13 cellular contexts compared by ENCODE assay signal in genomic region chr21:26961704-26962103, GRCh38. TPM values are rescaled to one million over a fixed set of nuclear protein-coding genes. Genes with fewer than 3 reads are reported as not detected.
DNase-seq lines count a peak whose midpoint lies in the region; ATAC-seq and TF ChIP-seq lines count a peak whose summit lies in the region.
"Had no signal": no experiment of that assay in that cellular context is flagged by ENCODE, and none has a peak within 500 bp of the region (broad histone marks: within the 10 kb centered on the region; RNA-seq: fewer than 3 reads in every experiment).

No MANE protein-coding gene starts in this region.

- ATAC-seq in HG03175 (IDR thresholded peaks at IDR 0.05; ENCODE audit: unreplicated experiment): no peak
- ATAC-seq: body of pancreas; heart left ventricle; naive thymus-derived CD8-positive, alpha-beta T cell had no signal

- H3K27me3 ChIP-seq in Loucy (ENCODE audit: insufficient read depth, low read length, poor library complexity, severe bottlenecking) (no peaks in the 10 kb centered on the region), breast epithelium (peaks cover 0 to 12% of the 10 kb centered on the region in 2 donors)

- DNase-seq in breast epithelium (ENCODE audit: low spot score in 2 of 2) (no peak), nephron progenitor cell (no peak), NCI-H1092 treated with DMSO at 0.1 percent for 48 hours (lab: John Stamatoyannopoulos, UW) (no peak), T-helper 1 cell (no peak)
- no peak for DNase-seq in activated CD8-positive, alpha-beta memory T cell treated with anti-CD3 and anti-CD28 coated beads, Interleukin-2, amount 50 U/mL, for 48 hours
- DNase-seq: heart left ventricle; naive thymus-derived CD8-positive, alpha-beta T cell had no signal

- H3K79me2 ChIP-seq in Loucy (ENCODE audit: insufficient read depth, low read length): no peaks in the 10 kb centered on the region

- H3K4me3 ChIP-seq in Loucy (ENCODE audit: low read length, poor library complexity, severe bottlenecking) (no peak overlapping the region), breast epithelium (peak overlapping the region; percentile 37 to 74 (median 53))
- H3K4me3 ChIP-seq: body of pancreas had no signal

- H3K27ac ChIP-seq in breast epithelium: peak overlapping the region; percentile 87 to 89
- H3K27ac ChIP-seq: body of pancreas, tibial nerve had no signal

- TF ChIP-seq POLR2A in breast epithelium (IDR thresholded peaks at IDR 0.05): no peak

- intact Hi-C loops in breast epithelium (cut with DNase I; ENCODE audit: low total_unique reads): no loop called here

- H3K27ac Mint-ChIP-seq in nephron progenitor cell: no peak overlapping the region
- H3K27ac Mint-ChIP-seq: naive thymus-derived CD8-positive, alpha-beta T cell had no signal

- H3K4me1 ChIP-seq in Loucy (ENCODE audit: insufficient read depth, low read length, poor library complexity, severe bottlenecking): no peaks in the 10 kb centered on the region
- H3K4me1 ChIP-seq in breast epithelium: peaks cover 0 to 14% of the 10 kb centered on the region in 2 donors

- H3K9me3 ChIP-seq in Loucy (ENCODE audit: insufficient read depth, low read depth, low read length) (no peaks in the 10 kb centered on the region), breast epithelium (no peaks in the 10 kb centered on the region)
- H3K9me3 ChIP-seq: body of pancreas, heart left ventricle, tibial nerve had no signal

- H3K36me3 Mint-ChIP-seq in nephron progenitor cell (ENCODE audit: low read depth): no peaks in the 10 kb centered on the region
- H3K36me3 Mint-ChIP-seq: naive thymus-derived CD8-positive, alpha-beta T cell had no signal

- TF ChIP-seq CTCF in GM12874 (IDR thresholded peaks at IDR 0.05; ENCODE audit: insufficient read depth, low read depth, low read length) (0 out of 2 replicates have a peak, but pooled peaks have one; percentile 13), Loucy (conservative IDR thresholded peaks at IDR 0.05; ENCODE audit: low read length) (peak; percentile 21; the same call in 1 of the 2 replicates), breast epithelium (IDR thresholded peaks at IDR 0.05) (no peak), nephron progenitor cell (IDR thresholded peaks at IDR 0.05) (peak; percentile 27)

- H3K9me3 Mint-ChIP-seq in nephron progenitor cell: no peaks in the 10 kb centered on the region

- H3K27me3 Mint-ChIP-seq in nephron progenitor cell (ENCODE audit: low read depth, poor library complexity): peaks cover 38% of the 10 kb centered on the region

- H4K20me1 ChIP-seq in Loucy (ENCODE audit: insufficient read depth, low read length, poor library complexity, severe bottlenecking): no peaks in the 10 kb centered on the region

- H3F3A ChIP-seq in Loucy (ENCODE audit: low read depth): no peaks in the 10 kb centered on the region

- H3K36me3 ChIP-seq in Loucy (ENCODE audit: insufficient read depth, low read length): no peaks in the 10 kb centered on the region
- no peaks in the 10 kb centered on the region for H3K36me3 ChIP-seq in breast epithelium
- H3K36me3 ChIP-seq: heart left ventricle, tibial nerve had no signal

- H3K4me2 ChIP-seq in Loucy (ENCODE audit: low read depth, low read length, poor library complexity, severe bottlenecking): no peak overlapping the region

- peaks cover 20% of the 10 kb centered on the region for H3K4me1 Mint-ChIP-seq in nephron progenitor cell

- H2AFZ ChIP-seq in Loucy (ENCODE audit: low read length): no peak overlapping the region

- H3K4me3 Mint-ChIP-seq in nephron progenitor cell: no peak overlapping the region
- H3K4me3 Mint-ChIP-seq: naive thymus-derived CD8-positive, alpha-beta T cell had no signal

- no peak overlapping the region for H3K9ac ChIP-seq in Loucy (ENCODE audit: low read depth, low read length, poor library complexity, severe bottlenecking)

- no peaks in the 10 kb centered on the region for H3K9me2 ChIP-seq in Loucy (replicated peaks; ENCODE audit: low read depth, low read length)

RNA-seq across cellular contexts. Expression of gene ADAMTS5, which starts 5.2 kb away (rescaled TPM):
- 10 to 100 TPM; 14.8 to 89.3 (median 34.4) TPM for total RNA-seq in breast epithelium
- total RNA-seq: activated CD8-positive, alpha-beta memory T cell treated with anti-CD3 and anti-CD28 coated beads for 36 hours; naive thymus-derived CD8-positive, alpha-beta T cell had no signal

Comparison
In these comparisons a context has a peak if more than half of its experiments do, and no peak if none do; other contexts are left out.
1. CTCF ChIP-seq: peak in GM12874 (single experiment), Loucy (single experiment) and nephron progenitor cell (single experiment); none in breast epithelium (0 of 3).